23 cellular contexts compared by ENCODE assay signal in genomic region chr13:95367309-95367843, GRCh38.
DNase-seq lines count a peak whose midpoint lies in the region; ATAC-seq, FAIRE-seq and TF ChIP-seq lines count a peak whose summit lies in the region.
"Had no signal": no experiment of that assay in that cellular context is flagged by ENCODE, and none has a peak within 500 bp of the region (broad histone marks: within the 10 kb centered on the region; RNA-seq: fewer than 3 reads in every experiment).

No MANE protein-coding gene starts in this region.

- DNase-seq in SKM-1 treated with dmso at 0.1 percent for 144 hours (lab: John Stamatoyannopoulos, UW; ENCODE audit: unreplicated experiment), result peak; percentile 17
- DNase-seq in SKM-1 (lab: John Stamatoyannopoulos, UW; ENCODE audit: unreplicated experiment), result no peak
- peak; percentile 16 for DNase-seq in NCI-H2171 (lab: John Stamatoyannopoulos, UW)
- no peak for DNase-seq in K562 (ENCODE audit: extremely low read depth in 1 of 4, low spot score in 3 of 4)
- DNase-seq in GM10266 (ENCODE audit: extremely low spot score), result no peak
- DNase-seq: activated CD4-positive, alpha-beta T cell treated with anti-CD3 and anti-CD28 coated beads for 48 hours; activated naive CD4-positive, alpha-beta T cell; activated T-cell treated with anti-CD3 and anti-CD28 coated beads, Interleukin-2, amount 50 U/mL, for 4 hours; body of pancreas; effector memory CD4-positive, alpha-beta T cell; mesendoderm; NCI-H1930; stimulated activated CD4-positive, alpha-beta T cell treated with anti-CD3 and anti-CD28 coated beads, Interleukin-1b, Interleukin-23, amount 100 ng/mL, for 48 hours; substantia nigra; T-helper 2 cell; upper lobe of left lung had no signal

- H3K9me1 ChIP-seq in K562 (ENCODE audit: control insufficient read depth, insufficient read depth, low read length), result no peaks in the 10 kb centered on the region

- no peak overlapping the region for H2AFZ ChIP-seq in K562 (ENCODE audit: low read depth, low read length)

- POLR2A ChIA-PET in K562 (lab: Yijun Ruan, JAX), result no interaction called here

- no TSS peak for BruUV-seq in K562 (replicated peaks; lab: Mats Ljungman, UMichigan)

- H3K4me2 ChIP-seq in K562 (ENCODE audit: insufficient read depth, low read length), result no peak overlapping the region
- H3K4me2 ChIP-seq: KMS-11 had no signal

- no peak for ATAC-seq in K562
- ATAC-seq in GM21619 (IDR thresholded peaks at IDR 0.05; ENCODE audit: unreplicated experiment), result no peak
- ATAC-seq in HG03039 (IDR thresholded peaks at IDR 0.05; ENCODE audit: unreplicated experiment), result no peak
- no peak for ATAC-seq in HG03571 (IDR thresholded peaks at IDR 0.05; ENCODE audit: unreplicated experiment)
- ATAC-seq: activated T-cell treated with anti-CD3 and anti-CD28 coated beads, Interleukin-2, amount 50 U/mL, for 4 hours; body of pancreas; Panc1 had no signal

- no peak for TF ChIP-seq POLR2A in K562 (conservative IDR thresholded peaks at IDR 0.05)

- 71% methylated on average over 6 of the region's 6 CpGs for WGBS in K562 (ENCODE audit: insufficient coverage, low coverage, missing lambda C conversion rate)

- H3K4me1 ChIP-seq in K562 (replicated peaks in 1 of 2; ENCODE audit: control insufficient read depth in 2 of 2, insufficient read depth in 2 of 2, low read length in 2 of 2), result no peaks in the 10 kb centered on the region
- H3K4me1 ChIP-seq: body of pancreas, upper lobe of left lung had no signal

- no peak overlapping the region for H3K9ac ChIP-seq in K562 (ENCODE audit: insufficient read depth in 1 of 2, low read depth in 2 of 2, low read length in 2 of 2)
- H3K9ac ChIP-seq: KMS-11 had no signal

- in situ Hi-C loops in K562 (cut with MboI), result no loop called here

- no peak for TF ChIP-seq CTCF in K562 (IDR thresholded peaks at IDR 0.05 in 2 of 3, conservative IDR thresholded peaks at IDR 0.05 in 1 of 3; ENCODE audit: insufficient read depth in 2 of 3, low read depth in 1 of 3, low read length in 3 of 3)
- no peak for TF ChIP-seq CTCF in GM10266 (IDR thresholded peaks at IDR 0.05; ENCODE audit: control insufficient read depth, insufficient read depth, low read depth, missing control alignments)

- no peak overlapping the region for H3K27ac ChIP-seq in K562 (ENCODE audit: extremely low read depth, low read depth, low read length)
- H3K27ac ChIP-seq: body of pancreas, KMS-11, neutrophil, upper lobe of left lung had no signal

- CTCF ChIA-PET in K562 (lab: Yijun Ruan, JAX; ENCODE audit: low intra/inter-chr PET ratio), result no interaction called here

- intact Hi-C loops in K562 (cut with micrococcal nuclease), result no loop called here

- H3K79me2 ChIP-seq in K562 (ENCODE audit: control insufficient read depth, insufficient read depth, low read length), result no peaks in the 10 kb centered on the region

- H3K27me3 ChIP-seq in K562 (ENCODE audit: control insufficient read depth in 2 of 2, insufficient read depth in 2 of 2, low read length in 2 of 2), result no peaks in the 10 kb centered on the region
- H3K27me3 ChIP-seq: body of pancreas, upper lobe of left lung had no signal

- no peaks in the 10 kb centered on the region for H4K20me1 ChIP-seq in K562 (replicated peaks; ENCODE audit: control insufficient read depth, insufficient read depth, low read length)

- no peak for TF ChIP-seq RAD21 in K562 (CRISPR knock-in tag; conservative IDR thresholded peaks at IDR 0.05 in 1 of 2, IDR thresholded peaks at IDR 0.05 in 1 of 2)

- H3K4me3 ChIP-seq in K562, result no peak overlapping the region
- H3K4me3 ChIP-seq: body of pancreas, upper lobe of left lung had no signal

- no peak for TF ChIP-seq EP300 in K562 (IDR thresholded peaks at IDR 0.05; ENCODE audit: low read length)

- H3K36me3 ChIP-seq in K562 (ENCODE audit: control insufficient read depth, insufficient read depth, low read length), result no peaks in the 10 kb centered on the region
- H3K36me3 ChIP-seq: neutrophil, upper lobe of left lung had no signal

- no peaks in the 10 kb centered on the region; the same call in 1 of the 2 replicates for H3K9me3 ChIP-seq in K562 (replicated peaks; ENCODE audit: control insufficient read depth, insufficient read depth, low read depth, low read length)
- H3K9me3 ChIP-seq: body of pancreas, neutrophil had no signal

- no peak for FAIRE-seq in K562 (lab: Jason Lieb, UNC)
- FAIRE-seq: frontal cortex had no signal

TF ChIP-seq in K562, 482 proteins besides CTCF, POLR2A, EP300 and RAD21:
- peak; percentile 25; the same call in 1 of the 2 replicates for TF ChIP-seq NFIC (IDR thresholded peaks at IDR 0.05)
- TF ChIP-seq ZNF217 (CRISPR knock-in tag; IDR thresholded peaks at IDR 0.05), result no peak

Comparison
In these comparisons a context has a peak if more than half of its experiments do, and no peak if none do; other contexts are left out.
1. DNase-seq: peak in SKM-1 treated with dmso at 0.1 percent for 144 hours (single experiment) and NCI-H2171 (single experiment); none in SKM-1 (single experiment), K562 (0 of 4) and GM10266 (single experiment).